In genomic region chr20:45970646-45971424, GRCh38 we compare ENCODE assay signal across 8 cellular contexts. TPM values are rescaled to one million over a fixed set of nuclear protein-coding genes. Genes with fewer than 3 reads are reported as not detected.
DNase-seq lines count a peak whose midpoint lies in the region; ATAC-seq and TF ChIP-seq lines count a peak whose summit lies in the region.

No MANE protein-coding gene starts in this region.

- peak overlapping the region; percentile 91 to 99 (median 95) for H3K4me3 Mint-ChIP-seq in CD4-positive, alpha-beta memory T cell
- H3K4me3 Mint-ChIP-seq in T-cell (peak overlapping the region; percentile 81 to 82 (median 81)), natural killer cell (peak overlapping the region; percentile 97)

- intact Hi-C loops in CD4-positive, alpha-beta memory T cell (cut with micrococcal nuclease): loop anchor here (1.0 to 10.0 kb wide), 5 partner anchors 41 to 1756 kb away; partner anchors contain the start of genes DNTTIP1, OSER1, UBE2C and WFDC3
- intact Hi-C loops in natural killer cell (cut with micrococcal nuclease): loop anchor here (1.0 to 5.0 kb wide), 5 partner anchors 36 to 159 kb away; partner anchors contain the start of genes ACOT8, UBE2C and ZSWIM3

- no peaks in the 10 kb centered on the region for H3K9me3 ChIP-seq in CD4-positive, alpha-beta memory T cell (ENCODE audit: control insufficient read depth in 1 of 2, low read length in 2 of 2)

- CTCF ChIA-PET in CD4-positive, alpha-beta memory T cell (lab: Charles Lee; ENCODE audit: partially characterized antibody): interaction anchor here (1.0 to 4.8 kb wide), 32 partner anchors 11 to 181 kb away, joined by 3 to 91 read pairs (median 4); partner anchors contain the start of genes DNTTIP1, PCIF1, SNX21 and WFDC3
- CTCF ChIA-PET in T-cell (lab: Charles Lee): interaction anchor here (0.6 to 2.9 kb wide), 30 partner anchors 9 to 1321 kb away, joined by 3 to 17 read pairs (median 5); partner anchors contain the start of genes ZSWIM1 (in 2 of the 2), ACOT8 (in 1 of the 2), DNTTIP1 (in 1 of the 2) and PCIF1 (in 1 of the 2)

- peak; percentile 10 for ATAC-seq in GM21723 (IDR thresholded peaks at IDR 0.05; ENCODE audit: unreplicated experiment)
- peak in 1 of 4 experiments; percentile 2 for ATAC-seq in T-cell (replicated peaks in 1 of 4)
- peak; percentile 7 for ATAC-seq in esophagus mucosa
- no peak for ATAC-seq in natural killer cell
- no peak for ATAC-seq in GM18519 (IDR thresholded peaks at IDR 0.05; ENCODE audit: low FRiP score, unreplicated experiment)
- ATAC-seq in HG03469 (IDR thresholded peaks at IDR 0.05; ENCODE audit: unreplicated experiment): no peak

- POLR2A ChIA-PET in CD4-positive, alpha-beta memory T cell (lab: Charles Lee; ENCODE audit: partially characterized antibody): interaction anchor here (0.6 to 8.4 kb wide), 22 partner anchors 9 to 607 kb away, joined by 3 to 245 read pairs (median 10); partner anchors contain the start of genes ACOT8, CTSA, DNTTIP1 and ELMO2
- POLR2A ChIA-PET in T-cell (lab: Charles Lee): interaction anchor here (0.6 to 3.0 kb wide), 7 partner anchors 9 to 90 kb away, joined by 4 to 23 read pairs (median 7); partner anchors contain the start of genes PCIF1 (in 1 of the 2) and ZSWIM1 (in 1 of the 2)

- peaks cover 30% of the 10 kb centered on the region for H3K4me1 ChIP-seq in CD4-positive, alpha-beta memory T cell (ENCODE audit: insufficient read depth, low read length)

- peaks cover 31% of the 10 kb centered on the region for H3K36me3 ChIP-seq in CD4-positive, alpha-beta memory T cell (ENCODE audit: insufficient read depth, low read length)

- H3K4me1 Mint-ChIP-seq in CD4-positive, alpha-beta memory T cell: peaks cover 14 to 33% (median 22%) of the 10 kb centered on the region in 4 donors
- peaks cover 27 to 31% (median 29%) of the 10 kb centered on the region in 3 donors for H3K4me1 Mint-ChIP-seq in T-cell
- peaks cover 28 to 29% of the 10 kb centered on the region in 2 donors for H3K4me1 Mint-ChIP-seq in natural killer cell

- H3K27me3 Mint-ChIP-seq in CD4-positive, alpha-beta memory T cell: peaks cover 2 to 8% of the 10 kb centered on the region in 2 donors
- peaks cover 0 to 3% of the 10 kb centered on the region in 2 donors for H3K27me3 Mint-ChIP-seq in T-cell
- no peaks in the 10 kb centered on the region for H3K27me3 Mint-ChIP-seq in natural killer cell (ENCODE audit: low read depth in 2 of 2)

- H3K27ac Mint-ChIP-seq in CD4-positive, alpha-beta memory T cell: peak overlapping the region; percentile 92 to 100 (median 100)
- peak overlapping the region; percentile 100 for H3K27ac Mint-ChIP-seq in T-cell
- peak overlapping the region; percentile 97 to 99 for H3K27ac Mint-ChIP-seq in natural killer cell

- H3K9me3 Mint-ChIP-seq in CD4-positive, alpha-beta memory T cell: peaks cover 0 to 9% (median 1%) of the 10 kb centered on the region in 8 donors
- H3K9me3 Mint-ChIP-seq in T-cell: no peaks in the 10 kb centered on the region
- peaks cover 0 to 2% of the 10 kb centered on the region in 2 donors for H3K9me3 Mint-ChIP-seq in natural killer cell

- H3K27ac ChIP-seq in CD4-positive, alpha-beta memory T cell (ENCODE audit: low read depth, low read length): peak overlapping the region; percentile 100

- no peaks in the 10 kb centered on the region for H3K27me3 ChIP-seq in CD4-positive, alpha-beta memory T cell (ENCODE audit: insufficient read depth, low read length)

- no peak for TF ChIP-seq CTCF in natural killer cell (IDR thresholded peaks at IDR 0.05)

- H3K36me3 Mint-ChIP-seq in CD4-positive, alpha-beta memory T cell: peaks cover 6 to 43% of the 10 kb centered on the region in 2 donors
- H3K36me3 Mint-ChIP-seq in T-cell: peaks cover 7% of the 10 kb centered on the region
- no peaks in the 10 kb centered on the region for H3K36me3 Mint-ChIP-seq in natural killer cell

- DNase-seq in CD4-positive, alpha-beta memory T cell: peak in 4 of 5 donors; percentile 36 to 59 (median 40)
- DNase-seq in T-cell (peak in 13 of 34 experiments; percentile 14 to 39 (median 21)), natural killer cell (no peak), iPS-NIHi7 (ENCODE audit: extremely low spot score) (no peak)

- H3K4me3 ChIP-seq in CD4-positive, alpha-beta memory T cell (ENCODE audit: low read length in 2 of 2): peak overlapping the region; percentile 79 to 97

RNA-seq across cellular contexts. Expression of gene ZNF335, which starts 1.2 kb away (rescaled TPM):
- total RNA-seq in CD4-positive, alpha-beta memory T cell: 10 to 100 TPM; 62.5 to 63.2 TPM
- 10 to 100 TPM in 1 of 2 donors, 1 to 10 TPM in 1; 6.4 to 16.5 TPM for polyA plus RNA-seq in CD4-positive, alpha-beta memory T cell
- total RNA-seq in T-cell (100 to 1,000 TPM in 1 of 5 donors, 10 to 100 TPM in 4; 58.6 to 106 (median 68.3) TPM), esophagus mucosa (9.6 TPM), natural killer cell (100 to 1,000 TPM; 101 to 119 (median 102) TPM)

RNA-seq across cellular contexts. Expression of gene PCIF1, which starts 36.4 kb away (rescaled TPM):
- 10 to 100 TPM; 63.1 to 69.4 TPM for total RNA-seq in CD4-positive, alpha-beta memory T cell
- polyA plus RNA-seq in CD4-positive, alpha-beta memory T cell: 10 to 100 TPM; 70.9 to 83.4 TPM
- 10 to 100 TPM; 74.4 to 78.7 (median 74.6) TPM for total RNA-seq in T-cell
- total RNA-seq in esophagus mucosa: 19.0 TPM
- 10 to 100 TPM; 72.0 to 85.1 (median 73.3) TPM for total RNA-seq in natural killer cell

RNA-seq across cellular contexts. Expression of gene MMP9, which starts 37.9 kb away (rescaled TPM):
- 10 to 100 TPM; 32.9 to 35.3 TPM for total RNA-seq in CD4-positive, alpha-beta memory T cell
- polyA plus RNA-seq in CD4-positive, alpha-beta memory T cell: not detected
- total RNA-seq in T-cell (1 to 10 TPM in 2 of 5 donors, under 1 TPM in 3; 0.15 to 3.4 (median 0.47) TPM), esophagus mucosa (3.3 TPM), natural killer cell (1 to 10 TPM; 2.0 to 2.8 (median 2.8) TPM)

RNA-seq across cellular contexts. Expression of gene SLC12A5, which starts 58.2 kb away (rescaled TPM):
- not detected for total RNA-seq in CD4-positive, alpha-beta memory T cell
- not detected for polyA plus RNA-seq in CD4-positive, alpha-beta memory T cell
- total RNA-seq in T-cell (under 1 TPM in 1 of 5 donors, not detected in 4; 0.05 TPM), esophagus mucosa (not detected), natural killer cell (under 1 TPM in 1 of 3 donors, not detected in 2; 0.85 TPM)

RNA-seq across cellular contexts. Expression of gene PLTP, which starts 58.9 kb away (rescaled TPM):
- under 1 TPM in 1 of 2 experiments, not detected in 1; 0.19 TPM for total RNA-seq in CD4-positive, alpha-beta memory T cell
- polyA plus RNA-seq in CD4-positive, alpha-beta memory T cell: under 1 TPM; 0.29 to 0.69 TPM
- total RNA-seq in T-cell (1 to 10 TPM in 3 of 5 donors, under 1 TPM in 1, not detected in 1; 0.35 to 1.7 (median 1.4) TPM), esophagus mucosa (46.7 TPM), natural killer cell (1 to 10 TPM in 2 of 3 donors, under 1 TPM in 1; 0.63 to 3.5 (median 3.2) TPM)

Comparison
In these comparisons a context has a peak if more than half of its experiments do, and no peak if none do; other contexts are left out.
1. DNase-seq: peak in CD4-positive, alpha-beta memory T cell (4 of 5); none in natural killer cell (single experiment) and iPS-NIHi7 (single experiment).
2. ATAC-seq: peak in GM21723 (single experiment) and esophagus mucosa (single experiment); none in natural killer cell (0 of 3), GM18519 (single experiment) and HG03469 (single experiment).
3. Peak in every context shown above with its lines, with median percentiles within 50 percentile points of each other: H3K27ac Mint-ChIP-seq and H3K4me3 Mint-ChIP-seq.